Comparison of ENCODE assay signal across 13 cellular contexts in genomic region chr7:107559864-107560263, GRCh38. TPM values are rescaled to one million over a fixed set of nuclear protein-coding genes. Genes with fewer than 3 reads are reported as not detected.
DNase-seq lines count a peak whose midpoint lies in the region; ATAC-seq and TF ChIP-seq lines count a peak whose summit lies in the region.
"Had no signal": no experiment of that assay in that cellular context is flagged by ENCODE, and none has a peak within 500 bp of the region (broad histone marks: within the 10 kb centered on the region; RNA-seq: fewer than 3 reads in every experiment).

No MANE protein-coding gene starts in this region.

- H3K27ac ChIP-seq in Peyer's patch = no peak overlapping the region
- H3K27ac ChIP-seq: 22Rv1, cardiac muscle cell had no signal

- H3K4me3 ChIP-seq in Peyer's patch = no peak overlapping the region
- H3K4me3 ChIP-seq: cardiac muscle cell had no signal

- peaks cover 5 to 34% (median 15%) of the 10 kb centered on the region in 3 donors for H3K36me3 Mint-ChIP-seq in naive thymus-derived CD8-positive, alpha-beta T cell

- no peak for ATAC-seq in naive thymus-derived CD8-positive, alpha-beta T cell

- H3K9me3 Mint-ChIP-seq in naive thymus-derived CD8-positive, alpha-beta T cell = no peaks in the 10 kb centered on the region
- H3K9me3 Mint-ChIP-seq: IgD-negative memory B cell had no signal

- no peak for TF ChIP-seq CTCF in Peyer's patch (IDR thresholded peaks at IDR 0.05)

- peaks cover 0 to 17% (median 0%) of the 10 kb centered on the region in 3 donors for H3K36me3 ChIP-seq in Peyer's patch

- peak overlapping the region in 5 of 10 donors; percentile 8 to 90 (median 31) for H3K4me3 Mint-ChIP-seq in naive thymus-derived CD8-positive, alpha-beta T cell

- peaks cover 38 to 67% (median 57%) of the 10 kb centered on the region in 4 donors for H3K4me1 Mint-ChIP-seq in naive thymus-derived CD8-positive, alpha-beta T cell

- H3K4me1 ChIP-seq in Peyer's patch = peaks cover 0 to 26% (median 3%) of the 10 kb centered on the region in 4 donors

- in situ Hi-C loops in KBM-7 (cut with MboI; ENCODE audit: low pct_unique_long_range_greater_than_20kb, low sequenced_read_pairs) = no loop called here

- no peaks in the 10 kb centered on the region for H3K27me3 ChIP-seq in Peyer's patch
- H3K27me3 ChIP-seq: cardiac muscle cell had no signal

- DNase-seq in DMS53 (lab: John Stamatoyannopoulos, UW) (peak; percentile 24), DMS53 treated with DMSO at 0.1 percent for 48 hours (lab: John Stamatoyannopoulos, UW; ENCODE audit: unreplicated experiment) (no peak), NCI-H460 (ENCODE audit: extremely low read depth, low read depth) (peak; percentile 58), dedifferentiated amniotic fluid mesenchymal stem cell (ENCODE audit: extremely low spot score) (peak; percentile 32), Peyer's patch (no peak), KBM-7 (no peak)
- DNase-seq in naive thymus-derived CD8-positive, alpha-beta T cell = no peak
- no peak for DNase-seq in stimulated activated CD8-positive, alpha-beta memory T cell treated with anti-CD3 and anti-CD28 coated beads, Interleukin-4, amount 100 ng/mL, for 48 hours
- DNase-seq: activated CD4-positive, alpha-beta T cell treated with anti-CD3 and anti-CD28 coated beads, Interleukin-2, amount 50 U/mL, for 4 hours; NCI-H2171 had no signal

- POLR2A ChIA-PET in naive thymus-derived CD8-positive, alpha-beta T cell (lab: Charles Lee) = no interaction called here

- peak overlapping the region in 6 of 10 donors; percentile 18 to 97 (median 40) for H3K27ac Mint-ChIP-seq in naive thymus-derived CD8-positive, alpha-beta T cell

- no peak for TF ChIP-seq POLR2A in Peyer's patch (IDR thresholded peaks at IDR 0.05)

- H3K27me3 Mint-ChIP-seq in naive thymus-derived CD8-positive, alpha-beta T cell = no peaks in the 10 kb centered on the region
- H3K27me3 Mint-ChIP-seq: IgD-negative memory B cell had no signal

- H3K9me3 ChIP-seq in Peyer's patch = no peaks in the 10 kb centered on the region

RNA-seq across cellular contexts. Expression of gene COG5, which starts 3.9 kb away (rescaled TPM):
- total RNA-seq in NCI-H460 (2014; rRNA removed; shearing (Covaris generic)) = 56.3 and 70.0 TPM in 2 replicates
- polyA plus RNA-seq in NCI-H460 (2014; cell fraction: nucleus; rRNA removed) = 30.6 and 50.9 TPM in 2 replicates
- total RNA-seq in naive thymus-derived CD8-positive, alpha-beta T cell = 10 to 100 TPM; 62.1 to 64.6 TPM
- 10 to 100 TPM; 24.3 to 30.9 (median 29.6) TPM for polyA plus RNA-seq in naive thymus-derived CD8-positive, alpha-beta T cell
- 100 to 1,000 TPM in 1 of 4 donors, 10 to 100 TPM in 3; 31.1 to 175 (median 68.0) TPM for total RNA-seq in Peyer's patch

RNA-seq across cellular contexts. Expression of gene DUS4L, which starts 3.9 kb away (rescaled TPM):
- total RNA-seq in NCI-H460 (2014; rRNA removed; shearing (Covaris generic)) = 26.4 and 28.0 TPM in 2 replicates
- 30.9 and 38.5 TPM in 2 replicates for polyA plus RNA-seq in NCI-H460 (2014; cell fraction: nucleus; rRNA removed)
- 10 to 100 TPM; 14.1 to 17.6 TPM for total RNA-seq in naive thymus-derived CD8-positive, alpha-beta T cell
- polyA plus RNA-seq in naive thymus-derived CD8-positive, alpha-beta T cell = 1 to 10 TPM; 5.6 to 9.5 (median 9.0) TPM
- 1 to 10 TPM; 4.1 to 9.2 (median 7.7) TPM for total RNA-seq in Peyer's patch

RNA-seq across cellular contexts. Expression of gene BCAP29, which starts 20.2 kb away (rescaled TPM):
- total RNA-seq in NCI-H460 (2014; rRNA removed; shearing (Covaris generic)) = 58.4 and 67.2 TPM in 2 replicates
- polyA plus RNA-seq in NCI-H460 (2014; cell fraction: nucleus; rRNA removed) = 60.8 and 78.1 TPM in 2 replicates
- 10 to 100 TPM; 15.6 to 17.6 TPM for total RNA-seq in naive thymus-derived CD8-positive, alpha-beta T cell
- 10 to 100 TPM; 26.1 to 49.3 (median 28.1) TPM for polyA plus RNA-seq in naive thymus-derived CD8-positive, alpha-beta T cell
- 10 to 100 TPM; 10.9 to 29.4 (median 17.3) TPM for total RNA-seq in Peyer's patch

Comparison
In these comparisons a context has a peak if more than half of its experiments do, and no peak if none do; other contexts are left out.
1. DNase-seq: peak in DMS53 (single experiment), NCI-H460 (single experiment) and dedifferentiated amniotic fluid mesenchymal stem cell (single experiment); none in DMS53 treated with DMSO at 0.1 percent for 48 hours (single experiment), naive thymus-derived CD8-positive, alpha-beta T cell (0 of 10), stimulated activated CD8-positive, alpha-beta memory T cell treated with anti-CD3 and anti-CD28 coated beads, Interleukin-4, amount 100 ng/mL, for 48 hours (single experiment), Peyer's patch (0 of 3) and KBM-7 (single experiment).